Comparison of ENCODE assay signal across 27 cellular contexts in genomic region chr6:84258866-84259265, GRCh38. TPM values are rescaled to one million over a fixed set of nuclear protein-coding genes. Genes with fewer than 3 reads are reported as not detected.
DNase-seq lines count a peak whose midpoint lies in the region; ATAC-seq, FAIRE-seq and TF ChIP-seq lines count a peak whose summit lies in the region.
"Had no signal": no experiment of that assay in that cellular context is flagged by ENCODE, and none has a peak within 500 bp of the region (broad histone marks: within the 10 kb centered on the region; RNA-seq: fewer than 3 reads in every experiment).

No MANE protein-coding gene starts in this region.

- H3K9me2 ChIP-seq in GM23338 (ENCODE audit: insufficient read depth), result no peaks in the 10 kb centered on the region
- H3K9me2 ChIP-seq in Loucy (replicated peaks; ENCODE audit: low read depth, low read length), result no peaks in the 10 kb centered on the region

- H3F3A ChIP-seq in GM23338 (replicated peaks; ENCODE audit: low read depth) (no peaks in the 10 kb centered on the region), Loucy (ENCODE audit: low read depth) (no peaks in the 10 kb centered on the region)

- TF ChIP-seq CTCF in GM23338 (conservative IDR thresholded peaks at IDR 0.05; ENCODE audit: low read depth in 2 of 2) (no peak), Loucy (conservative IDR thresholded peaks at IDR 0.05; ENCODE audit: low read length) (no peak), dorsolateral prefrontal cortex (IDR thresholded peaks at IDR 0.05 in 54 of 56, conservative IDR thresholded peaks at IDR 0.05 in 2 of 56; ENCODE audit: low read depth in 1 of 56, partially characterized antibody in 56 of 56) (no peak), parathyroid adenoma (IDR thresholded peaks at IDR 0.05) (no peak)

- H2AFZ ChIP-seq in GM23338, result peak overlapping the region; percentile 18; the same call in 1 of the 2 replicates
- H2AFZ ChIP-seq in Loucy (ENCODE audit: low read length), result peak overlapping the region; percentile 51; the same call in 1 of the 2 replicates
- H2AFZ ChIP-seq in parathyroid adenoma, result peak overlapping the region; percentile 1

- no peaks in the 10 kb centered on the region; the same call in 2 of the 3 replicates for H3K9me3 Mint-ChIP-seq in GM23338
- H3K9me3 Mint-ChIP-seq: activated T-cell treated with anti-CD3 and anti-CD28 coated beads, Interleukin-2, amount 50 U/mL, for 24 hours; CD8-positive, alpha-beta T cell; endodermal cell; natural killer cell had no signal

- H3K4me1 ChIP-seq in GM23338 (ENCODE audit: insufficient read depth) (0 out of 2 replicates have a peak, but pooled peaks cover 10% of the 10 kb centered on the region), Loucy (ENCODE audit: insufficient read depth, low read length, poor library complexity, severe bottlenecking) (no peaks in the 10 kb centered on the region), parathyroid adenoma (no peaks in the 10 kb centered on the region)
- H3K4me1 ChIP-seq: adrenal gland, psoas muscle had no signal

- H3K79me2 ChIP-seq in GM23338 (replicated peaks; ENCODE audit: insufficient read depth) (no peaks in the 10 kb centered on the region), Loucy (ENCODE audit: insufficient read depth, low read length) (no peaks in the 10 kb centered on the region), parathyroid adenoma (no peaks in the 10 kb centered on the region)

- no peak overlapping the region for H3K4me3 Mint-ChIP-seq in GM23338
- H3K4me3 Mint-ChIP-seq: activated T-cell treated with anti-CD3 and anti-CD28 coated beads, Interleukin-2, amount 50 U/mL, for 24 hours; CD8-positive, alpha-beta T cell; endodermal cell; natural killer cell had no signal

- intact Hi-C loops in dorsolateral prefrontal cortex (cut with DNase I), result no loop called here

- no peak for TF ChIP-seq POLR2A in H54 (IDR thresholded peaks at IDR 0.05; ENCODE audit: low read depth, low read length)

- no peaks in the 10 kb centered on the region for H3K36me3 Mint-ChIP-seq in GM23338 (ENCODE audit: low read depth)
- H3K36me3 Mint-ChIP-seq: CD8-positive, alpha-beta T cell; natural killer cell had no signal

- H3K9me3 ChIP-seq in Loucy (ENCODE audit: insufficient read depth, low read depth, low read length), result no peaks in the 10 kb centered on the region
- H3K9me3 ChIP-seq in parathyroid adenoma (ENCODE audit: control insufficient read depth, low read length), result no peaks in the 10 kb centered on the region
- H3K9me3 ChIP-seq: adrenal gland, psoas muscle had no signal

- no peak for FAIRE-seq in H54 (lab: Jason Lieb, UNC)
- FAIRE-seq: kidney had no signal

- H4K20me1 ChIP-seq in GM23338 (replicated peaks; ENCODE audit: insufficient read depth) (no peaks in the 10 kb centered on the region), Loucy (ENCODE audit: insufficient read depth, low read length, poor library complexity, severe bottlenecking) (no peaks in the 10 kb centered on the region)

- ATAC-seq in GM23338 (no peak; the same call in 2 of the 3 replicates), GM21737 (IDR thresholded peaks at IDR 0.05; ENCODE audit: unreplicated experiment) (no peak), GM18498 (IDR thresholded peaks at IDR 0.05; ENCODE audit: unreplicated experiment) (no peak), HG02884 (IDR thresholded peaks at IDR 0.05; ENCODE audit: unreplicated experiment) (no peak)
- ATAC-seq: CD8-positive, alpha-beta T cell; natural killer cell; psoas muscle had no signal

- H3K4me1 Mint-ChIP-seq in GM23338, result peaks cover 16% of the 10 kb centered on the region
- H3K4me1 Mint-ChIP-seq: natural killer cell had no signal

- no peak overlapping the region for H3K4me3 ChIP-seq in GM23338
- H3K4me3 ChIP-seq in Loucy (ENCODE audit: low read length, poor library complexity, severe bottlenecking), result no peak overlapping the region
- H3K4me3 ChIP-seq in dorsolateral prefrontal cortex, result peak overlapping the region in 48 of 59 donors; percentile 5 to 63 (median 36)
- no peak overlapping the region for H3K4me3 ChIP-seq in parathyroid adenoma (ENCODE audit: low read depth, low read length)
- H3K4me3 ChIP-seq: psoas muscle had no signal

- H3K4me2 ChIP-seq in GM23338, result no peak overlapping the region
- no peak overlapping the region for H3K4me2 ChIP-seq in Loucy (ENCODE audit: low read depth, low read length, poor library complexity, severe bottlenecking)
- no peak overlapping the region for H3K4me2 ChIP-seq in parathyroid adenoma (ENCODE audit: low read length)

- no peaks in the 10 kb centered on the region for H3K27me3 Mint-ChIP-seq in GM23338 (ENCODE audit: insufficient read depth, low read depth, poor library complexity)

- H3K27ac Mint-ChIP-seq in GM23338, result peak overlapping the region; percentile 12; the same call in 1 of the 2 replicates
- H3K27ac Mint-ChIP-seq: activated T-cell treated with anti-CD3 and anti-CD28 coated beads, Interleukin-2, amount 50 U/mL, for 24 hours; CD8-positive, alpha-beta T cell; endodermal cell; natural killer cell had no signal

- no peak for DNase-seq in GM23338 (ENCODE audit: low spot score)
- DNase-seq in dorsolateral prefrontal cortex, result no peak
- no peak for DNase-seq in H54 (ENCODE audit: insufficient read length, low spot score)
- DNase-seq: activated CD4-positive, alpha-beta T cell treated with anti-CD3 and anti-CD28 coated beads for 1 hour; activated CD8-positive, alpha-beta memory T cell treated with anti-CD3 and anti-CD28 coated beads for 24 hours; activated naive CD4-positive, alpha-beta T cell; activated T-cell treated with anti-CD3 and anti-CD28 coated beads, Interleukin-2, amount 50 U/mL, for 24 hours; adrenal gland; CD8-positive, alpha-beta T cell; endodermal cell; GF-D8; kidney; natural killer cell; NCI-H1417 treated with DMSO at 0.1 percent for 48 hours; NCI-H2107; NCI-H446 treated with DMSO at 0.1 percent for 48 hours; NK-92 treated with Interleukin-12 subunit alpha and Interleukin-12 subunit beta, amount 100 ng/mL, for 24 hours; psoas muscle; stimulated activated CD4-positive, alpha-beta T cell treated with anti-CD3 and anti-CD28 coated beads, Interleukin-2, amount 100 ng/mL, for 48 hours; stimulated activated naive CD4-positive, alpha-beta T cell; T1000 had no signal

- no peak overlapping the region for H3K27ac ChIP-seq in GM23338 (ENCODE audit: low read depth)
- H3K27ac ChIP-seq in dorsolateral prefrontal cortex, result peak overlapping the region in 18 of 59 donors; percentile 0 to 57 (median 26)
- no peak overlapping the region for H3K27ac ChIP-seq in parathyroid adenoma
- H3K27ac ChIP-seq: adrenal gland, brain microvascular endothelial cell, psoas muscle had no signal

- H3K9ac ChIP-seq in Loucy (ENCODE audit: low read depth, low read length, poor library complexity, severe bottlenecking) (no peak overlapping the region), parathyroid adenoma (no peak overlapping the region)

- no peaks in the 10 kb centered on the region for H3K36me3 ChIP-seq in GM23338 (ENCODE audit: insufficient read depth)
- no peaks in the 10 kb centered on the region for H3K36me3 ChIP-seq in Loucy (ENCODE audit: insufficient read depth, low read length)
- H3K36me3 ChIP-seq in parathyroid adenoma (ENCODE audit: control insufficient read depth, insufficient read depth, low read length), result no peaks in the 10 kb centered on the region
- H3K36me3 ChIP-seq: adrenal gland, brain microvascular endothelial cell had no signal

- H3K27me3 ChIP-seq in GM23338 (ENCODE audit: insufficient read depth), result no peaks in the 10 kb centered on the region
- H3K27me3 ChIP-seq in Loucy (ENCODE audit: insufficient read depth, low read length, poor library complexity, severe bottlenecking), result no peaks in the 10 kb centered on the region
- peaks cover 0 to 12% (median 0%) of the 10 kb centered on the region in 45 donors for H3K27me3 ChIP-seq in dorsolateral prefrontal cortex
- H3K27me3 ChIP-seq in parathyroid adenoma (ENCODE audit: control insufficient read depth, insufficient read depth, low read length), result no peaks in the 10 kb centered on the region
- H3K27me3 ChIP-seq: adrenal gland, brain microvascular endothelial cell had no signal

TF ChIP-seq in GM23338, 12 proteins besides CTCF, POLR2A, EP300 and RAD21 (continues in another document):
- TF ChIP-seq REST (IDR thresholded peaks at IDR 0.05; ENCODE audit: unreplicated experiment), result no peak
- TF ChIP-seq EZH2 (IDR thresholded peaks at IDR 0.05; ENCODE audit: low read depth, unreplicated experiment), result no peak
- TF ChIP-seq JUNB (IDR thresholded peaks at IDR 0.05; ENCODE audit: unreplicated experiment), result no peak
- TF ChIP-seq ZNF114 (CRISPR knock-in tag; IDR thresholded peaks at IDR 0.05), result no peak
- no peak for TF ChIP-seq NANOG (IDR thresholded peaks at IDR 0.05; ENCODE audit: borderline replicate concordance)
- no peak for TF ChIP-seq STAT1 (IDR thresholded peaks at IDR 0.05; ENCODE audit: unreplicated experiment)
- no peak for TF ChIP-seq POLR2AphosphoS5 (IDR thresholded peaks at IDR 0.05; ENCODE audit: low read depth)

RNA-seq across cellular contexts. Expression of gene CEP162, which starts 31.4 kb away (rescaled TPM):
- 9.2 and 12.4 TPM in 2 replicates for total RNA-seq in GM23338 (2014; rRNA removed; shearing (Covaris generic))
- 9.2 and 15.4 TPM in 2 replicates for polyA plus RNA-seq in GM23338 (2016; fragmentation: Nextera tagmentation; extraction: Ambion mirVana)
- total RNA-seq in dorsolateral prefrontal cortex, result 10 to 100 TPM in 89 of 120 experiments, 1 to 10 TPM in 31; 6.2 to 20.6 (median 11.2) TPM

Comparison
In these comparisons a context has a peak if more than half of its experiments do, and no peak if none do; other contexts are left out.
1. H2AFZ ChIP-seq: peak in every context shown above with its lines; median percentile 51 in Loucy; 18 in GM23338; 1 in parathyroid adenoma.
2. H3K4me3 ChIP-seq: peak in dorsolateral prefrontal cortex (48 of 59); none in GM23338 (single experiment), Loucy (single experiment) and parathyroid adenoma (single experiment).